ENCODE assay signal across 8 cellular contexts in genomic region chr22:17119481-17120202, GRCh38. TPM values are rescaled to one million over a fixed set of nuclear protein-coding genes. Genes with fewer than 3 reads are reported as not detected.
DNase-seq lines count a peak whose midpoint lies in the region; ATAC-seq, FAIRE-seq and TF ChIP-seq lines count a peak whose summit lies in the region.

No MANE protein-coding gene starts in this region.

- peak; percentile 76 for ATAC-seq in HepG2

- in situ Hi-C loops in ACHN (cut with HindIII; ENCODE audit: low pct_ligation_motif_present, low pct_unique_long_range_greater_than_20kb, low sequenced_read_pairs) (no loop called here), HepG2 (cut with HindIII; ENCODE audit: extremely low pct_ligation_motif_present, low pct_unique_long_range_greater_than_20kb) (no loop called here)

- no peaks in the 10 kb centered on the region for H4K20me1 ChIP-seq in HepG2 (ENCODE audit: insufficient read depth, low read length)

- no peak overlapping the region for H2AFZ ChIP-seq in HepG2 (ENCODE audit: low read length)

- H3K4me2 ChIP-seq in HepG2 (ENCODE audit: low read depth, low read length) = no peak overlapping the region

- POLR2A ChIA-PET in HepG2 (lab: Yijun Ruan, JAX) = no interaction called here

- 16% methylated on average over 5 of the region's 63 CpGs for WGBS in HepG2 (ENCODE audit: low lambda C conversion rate)

- TF ChIP-seq EP300 in HepG2 (IDR thresholded peaks at IDR 0.05; ENCODE audit: low read depth in 2 of 2, low read length in 2 of 2) = no peak
- no peak for TF ChIP-seq EP300 in HepG2 (CRISPR knock-in tag; IDR thresholded peaks at IDR 0.05; ENCODE audit: borderline replicate concordance)

- H3K27ac ChIP-seq in HepG2 (ENCODE audit: extremely low read length, insufficient read depth, low read length) = no peak overlapping the region

- no peaks in the 10 kb centered on the region for H3K9me3 ChIP-seq in HepG2 (ENCODE audit: low read length)

- TF ChIP-seq CTCF in GM12873 (IDR thresholded peaks at IDR 0.05; ENCODE audit: insufficient read depth, low read depth, low read length, missing control alignments) (peak; percentile 22), HepG2 (CRISPR knock-in tag; IDR thresholded peaks at IDR 0.05) (peak; percentile 52)

- H3K27me3 ChIP-seq in HepG2 (ENCODE audit: control insufficient read depth in 1 of 2, insufficient read depth in 2 of 2, low read length in 2 of 2) = peaks cover 7 to 26% of the 10 kb centered on the region in 2 experiments; a peak in 4 of 5 replicates

- intact Hi-C loops in HepG2 (cut with micrococcal nuclease; ENCODE audit: unreplicated experiment) = loop anchor here (1.0 kb wide), 1 partner anchor 382 kb away; no protein-coding TSS in a partner anchor

- no peaks in the 10 kb centered on the region for H3K4me1 ChIP-seq in HepG2 (ENCODE audit: insufficient read depth, low read length)

- no peak overlapping the region for H3K9ac ChIP-seq in HepG2 (ENCODE audit: insufficient read depth, low read depth, low read length)

- peak; percentile 28 for DNase-seq in ACHN
- DNase-seq in astrocyte of the hippocampus (ENCODE audit: low read depth, low spot score) = peak; percentile 16
- DNase-seq in HepG2 (ENCODE audit: low spot score) = no peak
- DNase-seq in GM19240 (ENCODE audit: insufficient read length, low spot score) = no peak
- no peak for DNase-seq in NCI-H510A treated with DMSO at 0.1 percent for 48 hours (lab: John Stamatoyannopoulos, UW)
- no peak for DNase-seq in AML-193 (lab: John Stamatoyannopoulos, UW)
- no peak for DNase-seq in DMS153 treated with DMSO at 0.1 percent for 48 hours (lab: John Stamatoyannopoulos, UW; ENCODE audit: unreplicated experiment)

- no peak for FAIRE-seq in HepG2 (lab: Jason Lieb, UNC)

- CTCF ChIA-PET in HepG2 (lab: Yijun Ruan, JAX; ENCODE audit: low intra/inter-chr PET ratio, low total read pairs) = interaction anchor here (1.1 kb wide), 1 partner anchor 381 kb away, joined by 3 read pairs; no protein-coding TSS in a partner anchor

- no peak overlapping the region for H3K4me3 ChIP-seq in HepG2 (replicated peaks in 1 of 3; ENCODE audit: insufficient read depth in 1 of 3, low read depth in 2 of 3, low read length in 3 of 3)

- BruUV-seq in HepG2 (replicated peaks; lab: Mats Ljungman, UMichigan) = no TSS peak

- H3K36me3 ChIP-seq in HepG2 (replicated peaks in 1 of 2; ENCODE audit: control insufficient read depth in 1 of 2, insufficient read depth in 2 of 2, low read length in 2 of 2) = no peaks in the 10 kb centered on the region

- peak; percentile 67 for TF ChIP-seq RAD21 in HepG2 (CRISPR knock-in tag; IDR thresholded peaks at IDR 0.05)

- no peaks in the 10 kb centered on the region for H3K79me2 ChIP-seq in HepG2 (ENCODE audit: insufficient read depth, low read length)

- no peak for TF ChIP-seq POLR2A in HepG2 (IDR thresholded peaks at IDR 0.05; ENCODE audit: insufficient read depth in 1 of 2, low read depth in 2 of 2, low read length in 2 of 2)

TF ChIP-seq in HepG2, 621 proteins besides CTCF, POLR2A, EP300 and RAD21 (continues in another document):
- peak; percentile 60 for TF ChIP-seq STAG1 (CRISPR knock-in tag; IDR thresholded peaks at IDR 0.05)

RNA-seq across cellular contexts. Expression of gene TMEM121B, which starts 1.5 kb away (rescaled TPM):
- not detected in 2 replicates for total RNA-seq in HepG2 (2016; rRNA removed; fragmentation: Illumina TruSeq; extraction: Trizol)
- total RNA-seq in HepG2 (2016; cell fraction: cytosol; rRNA removed; fragmentation: Illumina TruSeq; extraction: Trizol; ENCODE audit: low read depth) = not detected in 2 replicates
- total RNA-seq in HepG2 (2016; cell fraction: insoluble cytoplasmic fraction; rRNA removed; fragmentation: Illumina TruSeq; extraction: Trizol) = not detected in 2 replicates
- not detected in 2 replicates for total RNA-seq in HepG2 (2016; cell fraction: membrane; rRNA removed; fragmentation: Illumina TruSeq; extraction: Trizol)
- total RNA-seq in HepG2 (2016; cell fraction: nucleus; rRNA removed; fragmentation: Illumina TruSeq; extraction: Trizol) = not detected in 2 replicates
- polyA plus RNA-seq in HepG2 (2011; rRNA removed) = not detected in 2 replicates
- 0.01 TPM in 1 of 2 replicates, not detected in the other for polyA plus RNA-seq in HepG2 (2011; cell fraction: cytosol; rRNA removed)
- polyA plus RNA-seq in HepG2 (2011; cell fraction: nucleus; rRNA removed) = not detected in 2 replicates
- not detected in 2 replicates for polyA plus RNA-seq in HepG2 (2012)
- not detected in 2 replicates for polyA plus RNA-seq in HepG2 (2016; cell fraction: cytosol; fragmentation: Illumina TruSeq; extraction: Trizol; ENCODE audit: low read depth)
- polyA plus RNA-seq in HepG2 (2016; cell fraction: insoluble cytoplasmic fraction; fragmentation: Illumina TruSeq; extraction: Trizol; ENCODE audit: low read depth) = not detected in 2 replicates
- polyA plus RNA-seq in HepG2 (2016; cell fraction: membrane; fragmentation: Illumina TruSeq; extraction: Trizol; ENCODE audit: low read depth) = not detected in 2 replicates
- not detected in 2 replicates for polyA plus RNA-seq in HepG2 (2016; cell fraction: nucleus; fragmentation: Illumina TruSeq; extraction: Trizol; ENCODE audit: insufficient read depth, low read depth)
- polyA minus RNA-seq in HepG2 (2011; rRNA and poly(A)+ RNA removed; ENCODE audit: low replicate concordance) = not detected in 2 replicates
- not detected in 2 replicates for polyA minus RNA-seq in HepG2 (2011; cell fraction: cytosol; rRNA and poly(A)+ RNA removed)
- not detected in 2 replicates for polyA minus RNA-seq in HepG2 (2011; cell fraction: nucleus; rRNA and poly(A)+ RNA removed)

RNA-seq across cellular contexts. Expression of gene IL17RA, which starts 34.8 kb away (rescaled TPM):
- total RNA-seq in HepG2 (2016; rRNA removed; fragmentation: Illumina TruSeq; extraction: Trizol) = 1.5 and 2.5 TPM in 2 replicates
- 0.61 and 0.62 TPM in 2 replicates for total RNA-seq in HepG2 (2016; cell fraction: cytosol; rRNA removed; fragmentation: Illumina TruSeq; extraction: Trizol; ENCODE audit: low read depth)
- 0.95 and 3.2 TPM in 2 replicates for total RNA-seq in HepG2 (2016; cell fraction: insoluble cytoplasmic fraction; rRNA removed; fragmentation: Illumina TruSeq; extraction: Trizol)
- total RNA-seq in HepG2 (2016; cell fraction: membrane; rRNA removed; fragmentation: Illumina TruSeq; extraction: Trizol) = 0.38 and 0.68 TPM in 2 replicates
- total RNA-seq in HepG2 (2016; cell fraction: nucleus; rRNA removed; fragmentation: Illumina TruSeq; extraction: Trizol) = 2.4 and 2.5 TPM in 2 replicates
- 8.2 and 8.4 TPM in 2 replicates for polyA plus RNA-seq in HepG2 (2011; rRNA removed)
- polyA plus RNA-seq in HepG2 (2011; cell fraction: cytosol; rRNA removed) = 5.2 TPM in 2 replicates
- polyA plus RNA-seq in HepG2 (2011; cell fraction: nucleus; rRNA removed) = 8.5 and 8.8 TPM in 2 replicates
- 3.0 and 4.2 TPM in 2 replicates for polyA plus RNA-seq in HepG2 (2012)
- polyA plus RNA-seq in HepG2 (2016; cell fraction: cytosol; fragmentation: Illumina TruSeq; extraction: Trizol; ENCODE audit: low read depth) = 0.52 and 0.53 TPM in 2 replicates
- 2.4 and 2.6 TPM in 2 replicates for polyA plus RNA-seq in HepG2 (2016; cell fraction: insoluble cytoplasmic fraction; fragmentation: Illumina TruSeq; extraction: Trizol; ENCODE audit: low read depth)
- 0.46 and 0.87 TPM in 2 replicates for polyA plus RNA-seq in HepG2 (2016; cell fraction: membrane; fragmentation: Illumina TruSeq; extraction: Trizol; ENCODE audit: low read depth)
- 5.9 TPM in 2 replicates for polyA plus RNA-seq in HepG2 (2016; cell fraction: nucleus; fragmentation: Illumina TruSeq; extraction: Trizol; ENCODE audit: insufficient read depth, low read depth)
- polyA minus RNA-seq in HepG2 (2011; rRNA and poly(A)+ RNA removed; ENCODE audit: low replicate concordance) = 9.0 and 12.5 TPM in 2 replicates
- polyA minus RNA-seq in HepG2 (2011; cell fraction: cytosol; rRNA and poly(A)+ RNA removed) = 1.4 and 3.1 TPM in 2 replicates
- polyA minus RNA-seq in HepG2 (2011; cell fraction: nucleus; rRNA and poly(A)+ RNA removed) = 3.6 and 6.1 TPM in 2 replicates

RNA-seq across cellular contexts. Expression of gene HDHD5, which starts 39.4 kb away (rescaled TPM):
- not detected in 2 replicates for total RNA-seq in HepG2 (2016; rRNA removed; fragmentation: Illumina TruSeq; extraction: Trizol)
- total RNA-seq in HepG2 (2016; cell fraction: cytosol; rRNA removed; fragmentation: Illumina TruSeq; extraction: Trizol; ENCODE audit: low read depth) = not detected in 2 replicates
- total RNA-seq in HepG2 (2016; cell fraction: insoluble cytoplasmic fraction; rRNA removed; fragmentation: Illumina TruSeq; extraction: Trizol) = not detected in 2 replicates
- not detected in 2 replicates for total RNA-seq in HepG2 (2016; cell fraction: membrane; rRNA removed; fragmentation: Illumina TruSeq; extraction: Trizol)
- not detected in 2 replicates for total RNA-seq in HepG2 (2016; cell fraction: nucleus; rRNA removed; fragmentation: Illumina TruSeq; extraction: Trizol)
- polyA plus RNA-seq in HepG2 (2011; rRNA removed) = not detected in 2 replicates
- not detected in 2 replicates for polyA plus RNA-seq in HepG2 (2011; cell fraction: cytosol; rRNA removed)
- polyA plus RNA-seq in HepG2 (2011; cell fraction: nucleus; rRNA removed) = not detected in 2 replicates
- not detected in 2 replicates for polyA plus RNA-seq in HepG2 (2012)
- polyA plus RNA-seq in HepG2 (2016; cell fraction: cytosol; fragmentation: Illumina TruSeq; extraction: Trizol; ENCODE audit: low read depth) = not detected in 2 replicates
- polyA plus RNA-seq in HepG2 (2016; cell fraction: insoluble cytoplasmic fraction; fragmentation: Illumina TruSeq; extraction: Trizol; ENCODE audit: low read depth) = not detected in 2 replicates
- polyA plus RNA-seq in HepG2 (2016; cell fraction: membrane; fragmentation: Illumina TruSeq; extraction: Trizol; ENCODE audit: low read depth) = not detected in 2 replicates
- polyA plus RNA-seq in HepG2 (2016; cell fraction: nucleus; fragmentation: Illumina TruSeq; extraction: Trizol; ENCODE audit: insufficient read depth, low read depth) = not detected in 2 replicates
- polyA minus RNA-seq in HepG2 (2011; rRNA and poly(A)+ RNA removed; ENCODE audit: low replicate concordance) = 0.34 and 36.3 TPM in 2 replicates
- polyA minus RNA-seq in HepG2 (2011; cell fraction: cytosol; rRNA and poly(A)+ RNA removed) = 0.69 and 0.79 TPM in 2 replicates
- polyA minus RNA-seq in HepG2 (2011; cell fraction: nucleus; rRNA and poly(A)+ RNA removed) = 0.52 TPM in 1 of 2 replicates, not detected in the other

Comparison
In these comparisons a context has a peak if more than half of its experiments do, and no peak if none do; other contexts are left out.
1. DNase-seq: peak in ACHN (single experiment) and astrocyte of the hippocampus (single experiment); none in HepG2 (single experiment), GM19240 (single experiment), NCI-H510A treated with DMSO at 0.1 percent for 48 hours (single experiment), AML-193 (0 of 2) and DMS153 treated with DMSO at 0.1 percent for 48 hours (single experiment).